Comparison of ENCODE assay signal across 1 cellular context in the genomic region with DNA sequence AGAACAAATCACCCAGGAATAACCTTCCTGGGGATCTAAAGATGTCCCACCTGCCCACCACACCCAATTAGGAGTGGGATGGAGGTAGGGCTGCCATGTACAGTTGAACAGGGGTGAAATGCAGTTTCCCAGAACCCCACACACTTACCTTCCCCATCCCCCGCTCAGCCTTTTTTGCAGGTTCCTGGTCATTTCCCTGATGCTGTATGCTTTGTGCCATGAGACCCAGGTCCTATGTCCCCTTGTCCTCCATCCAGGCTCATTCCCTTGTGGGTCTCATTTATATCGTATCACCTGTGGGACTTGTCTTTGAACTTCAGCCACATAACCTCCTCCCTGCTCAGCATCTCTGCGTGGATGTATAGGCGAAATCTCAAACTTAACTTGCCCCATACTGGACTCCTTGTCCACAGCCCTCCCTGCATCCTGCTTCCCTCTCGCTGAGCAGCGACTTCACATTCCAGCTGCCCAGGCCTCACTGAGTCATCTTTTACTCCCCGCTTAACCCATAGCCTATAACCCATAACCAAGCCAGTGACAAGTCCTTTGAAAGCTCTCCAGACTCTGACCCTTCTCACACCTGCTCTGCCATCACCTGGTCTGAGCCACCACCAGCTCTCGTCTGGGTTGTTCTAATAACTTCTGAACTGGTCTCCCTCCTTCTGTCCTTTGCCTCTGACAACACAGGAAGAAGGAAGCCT.
TF ChIP-seq lines count a peak whose summit lies in the region.

No MANE protein-coding gene starts in this region.

TF ChIP-seq in HepG2, 621 proteins besides CTCF, POLR2A, EP300 and RAD21:
- TF ChIP-seq TEAD3 (CRISPR knock-in tag; optimal IDR thresholded peaks at IDR 0.05; ENCODE audit: borderline replicate concordance): peak; percentile 51
- TF ChIP-seq ZBTB21 (CRISPR knock-in tag; IDR thresholded peaks at IDR 0.05): no peak
- TF ChIP-seq SRY (CRISPR knock-in tag; IDR thresholded peaks at IDR 0.05): no peak
- peak; percentile 18; the same call in 1 of the 2 replicates for TF ChIP-seq TBX3 (IDR thresholded peaks at IDR 0.05; ENCODE audit: borderline replicate concordance)
- 0 out of 2 replicates have a peak, but pooled peaks have one; percentile 12 for TF ChIP-seq FOSL2 (CRISPR knock-in tag; IDR thresholded peaks at IDR 0.05)
